Comparison of ENCODE assay signal across 8 cellular contexts in the genomic region with DNA sequence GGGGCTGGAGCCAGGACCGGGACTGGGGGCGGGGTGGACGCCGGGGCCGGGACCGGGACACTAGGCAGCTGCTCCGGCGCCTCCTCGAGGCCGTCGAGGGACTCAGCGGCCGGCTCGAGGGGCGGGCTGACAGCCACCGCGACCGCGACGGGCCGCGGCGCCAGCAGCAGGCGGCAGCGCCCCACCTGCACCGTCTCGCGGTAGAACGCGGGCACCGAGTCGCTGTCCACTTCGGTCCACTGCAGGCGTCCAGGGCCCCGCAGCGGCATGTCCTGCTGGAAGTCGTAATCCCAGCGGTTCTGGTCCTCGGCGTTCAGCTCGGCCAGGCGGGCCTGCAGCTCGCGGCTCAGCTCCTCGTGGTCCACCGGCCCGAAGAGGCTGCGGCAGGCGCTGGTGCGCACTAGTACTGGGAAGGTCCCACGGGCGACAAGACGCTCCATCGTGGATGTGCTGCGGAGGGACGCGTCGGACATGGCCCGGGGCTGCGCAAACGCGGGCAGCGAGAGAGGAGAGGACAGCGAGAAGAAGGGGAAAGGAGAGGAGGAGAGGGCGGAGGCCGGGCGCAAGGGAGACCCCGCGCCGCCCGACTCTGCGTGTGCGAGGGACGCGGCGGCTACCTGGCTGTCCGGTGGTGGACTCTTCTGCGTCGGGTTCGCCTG. TPM values are rescaled to one million over a fixed set of nuclear protein-coding genes. Genes with fewer than 3 reads are reported as not detected.
DNase-seq lines count a peak whose midpoint lies in the region; ATAC-seq and TF ChIP-seq lines count a peak whose summit lies in the region.

No MANE protein-coding gene starts in this region.

- WGBS in heart right ventricle, 2 donors = 0 to 1% methylated on average over 76 to 80 of the region's 80 CpGs

- peak overlapping the region; percentile 84 for H3K4me3 Mint-ChIP-seq in activated naive CD8-positive, alpha-beta T cell treated with anti-CD3 and anti-CD28 coated beads for 36 hours

- DNase-seq in Right ventricle myocardium inferior (ENCODE audit: missing footprints) = peak; percentile 83
- no peak for DNase-seq in cardiac septum (ENCODE audit: low spot score)
- DNase-seq in NCI-H1092 (lab: John Stamatoyannopoulos, UW) = peak; percentile 31
- peak; percentile 49 for DNase-seq in activated naive CD8-positive, alpha-beta T cell treated with anti-CD3 and anti-CD28 coated beads for 36 hours
- DNase-seq in heart right ventricle = peak; percentile 52 to 64
- DNase-seq in pons (ENCODE audit: low spot score) = peak; percentile 51
- DNase-seq in NCI-H1436 treated with DMSO at 0.1 percent for 48 hours (lab: John Stamatoyannopoulos, UW) = no peak

- intact Hi-C loops in Right ventricle myocardium inferior (cut with DNase I) = loop anchor here (2.0 to 5.0 kb wide), 2 partner anchors 60 to 188 kb away; partner anchors contain the start of gene KCNQ1OT1
- intact Hi-C loops in cardiac septum (cut with DNase I) = loop anchor here (5.0 to 10.0 kb wide), 3 partner anchors 73 to 580 kb away; partner anchors contain the start of genes C11orf21, KCNQ1OT1 and TSPAN32
- intact Hi-C loops in heart right ventricle (cut with DNase I) = loop anchor here in 9 of 10 donors (2.0 to 10.0 kb wide), 10 partner anchors 58 to 690 kb away; partner anchors contain the start of genes KCNQ1OT1 (in 5 of the 9), C11orf21 (in 1 of the 9) and TSPAN32 (in 1 of the 9)

- H3K27ac ChIP-seq in heart right ventricle = peak overlapping the region; percentile 49 to 93 (median 83)

- H3K4me1 ChIP-seq in heart right ventricle = peaks cover 5 to 50% (median 34%) of the 10 kb centered on the region in 9 donors

- no peaks in the 10 kb centered on the region for H3K9me3 Mint-ChIP-seq in activated naive CD8-positive, alpha-beta T cell treated with anti-CD3 and anti-CD28 coated beads for 36 hours

- no peaks in the 10 kb centered on the region for H3K9me3 ChIP-seq in heart right ventricle

- no peaks in the 10 kb centered on the region for H3K36me3 Mint-ChIP-seq in activated naive CD8-positive, alpha-beta T cell treated with anti-CD3 and anti-CD28 coated beads for 36 hours

- H3K36me3 ChIP-seq in heart right ventricle = no peaks in the 10 kb centered on the region

- peaks cover 14% of the 10 kb centered on the region for H3K27me3 Mint-ChIP-seq in activated naive CD8-positive, alpha-beta T cell treated with anti-CD3 and anti-CD28 coated beads for 36 hours

- peaks cover 12% of the 10 kb centered on the region for H3K4me1 Mint-ChIP-seq in activated naive CD8-positive, alpha-beta T cell treated with anti-CD3 and anti-CD28 coated beads for 36 hours

- H3K4me3 ChIP-seq in heart right ventricle = peak overlapping the region; percentile 63 to 89 (median 78)

- TF ChIP-seq CTCF in heart right ventricle (IDR thresholded peaks at IDR 0.05) = peak in 7 of 9 donors; percentile 24 to 56 (median 35)

- ATAC-seq in Right ventricle myocardium inferior (peak; percentile 30), heart right ventricle (peak; percentile 8 to 38 (median 26)), GM19397 (IDR thresholded peaks at IDR 0.05; ENCODE audit: unreplicated experiment) (no peak)

- peaks cover 0 to 34% (median 0%) of the 10 kb centered on the region in 7 donors for H3K27me3 ChIP-seq in heart right ventricle

- H3K27ac Mint-ChIP-seq in activated naive CD8-positive, alpha-beta T cell treated with anti-CD3 and anti-CD28 coated beads for 36 hours = no peak overlapping the region

RNA-seq across cellular contexts. Expression of gene CDKN1C, which starts 0.4 kb away (rescaled TPM):
- total RNA-seq in Right ventricle myocardium inferior (40.0 TPM), cardiac septum (11.5 TPM), heart right ventricle (10 to 100 TPM; 16.9 to 48.0 (median 25.4) TPM)
- 1 to 10 TPM in 1 of 2 experiments, under 1 TPM in 1; 0.85 to 1.0 TPM for total RNA-seq in activated naive CD8-positive, alpha-beta T cell treated with anti-CD3 and anti-CD28 coated beads for 36 hours
- 10 to 100 TPM; 50.3 to 55.3 TPM for polyA plus RNA-seq in heart right ventricle

RNA-seq across cellular contexts. Expression of gene PHLDA2, which starts 44.1 kb away (rescaled TPM):
- total RNA-seq in Right ventricle myocardium inferior (0.65 TPM), cardiac septum (2.1 TPM), heart right ventricle (1 to 10 TPM in 3 of 10 donors, under 1 TPM in 6, not detected in 1; 0.39 to 2.8 (median 0.80) TPM)
- total RNA-seq in activated naive CD8-positive, alpha-beta T cell treated with anti-CD3 and anti-CD28 coated beads for 36 hours = 1 to 10 TPM; 1.3 to 2.5 TPM
- 10 to 100 TPM in 1 of 2 donors, 1 to 10 TPM in 1; 1.6 to 14.2 TPM for polyA plus RNA-seq in heart right ventricle

Comparison
In these comparisons a context has a peak if more than half of its experiments do, and no peak if none do; other contexts are left out.
1. DNase-seq: peak in Right ventricle myocardium inferior (single experiment), NCI-H1092 (single experiment), activated naive CD8-positive, alpha-beta T cell treated with anti-CD3 and anti-CD28 coated beads for 36 hours (single experiment), heart right ventricle (2 of 2) and pons (single experiment); none in cardiac septum (single experiment) and NCI-H1436 treated with DMSO at 0.1 percent for 48 hours (single experiment).